In the genomic region with DNA sequence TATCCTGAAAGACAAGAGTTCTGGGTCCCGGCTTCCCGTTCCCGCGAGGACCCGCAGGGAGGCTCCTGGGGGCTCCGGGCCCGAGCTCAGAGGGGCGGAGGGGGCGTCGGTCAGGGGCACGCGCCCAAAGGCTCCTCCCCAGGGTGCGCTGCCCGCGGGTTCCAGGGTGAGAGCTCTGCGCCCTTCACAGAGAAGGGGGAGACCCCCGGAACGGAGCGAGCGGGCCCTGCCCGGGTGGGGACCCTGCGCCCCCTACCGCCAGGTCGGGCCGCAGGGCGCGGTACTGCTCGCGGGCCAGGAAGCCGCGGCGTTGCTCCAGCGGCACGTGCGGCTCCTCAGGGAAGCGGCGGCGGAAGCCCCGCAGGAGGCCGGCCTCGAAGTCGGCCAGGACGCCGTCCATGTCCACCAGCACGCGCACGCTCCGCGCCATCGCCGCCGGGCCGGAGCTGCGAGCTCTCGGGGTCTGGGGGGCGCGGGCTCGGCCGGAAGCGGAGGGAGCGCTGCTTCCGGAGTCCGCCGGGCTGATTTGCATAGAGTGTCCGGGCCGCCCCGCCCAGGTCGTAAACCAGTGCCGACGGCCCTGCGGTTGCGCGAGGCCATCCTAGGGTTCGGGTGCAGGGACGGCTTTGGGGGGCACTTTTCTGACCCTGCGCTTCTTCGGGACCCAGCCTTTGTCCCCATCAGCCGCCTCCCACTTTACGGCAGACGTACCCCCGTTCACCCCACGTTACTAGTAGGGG, we compare ENCODE assay signal across 1 cellular context.
TF ChIP-seq lines count a peak whose summit lies in the region.

A gene (minus strand): TSS at position 465 of the 740 bp plus-strand sequence. CDS start 35 bp downstream, at position 430.

TF ChIP-seq in HepG2, 621 proteins besides CTCF, POLR2A, EP300 and RAD21 (continued from another document and continues in another):
- peak; percentile 97; the same call in 1 of the 2 replicates for TF ChIP-seq HES4 (CRISPR knock-in tag; IDR thresholded peaks at IDR 0.05; ENCODE audit: borderline replicate concordance)
- TF ChIP-seq ZNF232 (CRISPR knock-in tag; IDR thresholded peaks at IDR 0.05; ENCODE audit: borderline replicate concordance): no peak; the same call in 1 of the 2 replicates
- no peak for TF ChIP-seq FIP1L1 (IDR thresholded peaks at IDR 0.05; ENCODE audit: borderline replicate concordance, insufficient read depth, low read depth, low read length)
- TF ChIP-seq ZNF251 (CRISPR knock-in tag; IDR thresholded peaks at IDR 0.05): no peak
- no peak for TF ChIP-seq KDM1A (CRISPR knock-in tag; IDR thresholded peaks at IDR 0.05)
- peak; percentile 78; the same call in 1 of the 2 replicates for TF ChIP-seq ZBTB8A (CRISPR knock-in tag; IDR thresholded peaks at IDR 0.05; ENCODE audit: borderline replicate concordance, low read depth)
- TF ChIP-seq MED8 (CRISPR knock-in tag; IDR thresholded peaks at IDR 0.05; ENCODE audit: insufficient replicate concordance): no peak
- TF ChIP-seq ZNF331 (CRISPR knock-in tag; IDR thresholded peaks at IDR 0.05): peak; percentile 76
- TF ChIP-seq YY1 (IDR thresholded peaks at IDR 0.05; ENCODE audit: insufficient read depth, insufficient replicate concordance, low read depth, low read length): peak; percentile 90
- TF ChIP-seq AKAP8 (CRISPR knock-in tag; IDR thresholded peaks at IDR 0.05): peak; percentile 89
- peak; percentile 71; the same call in 1 of the 2 replicates for TF ChIP-seq ZNF772 (CRISPR knock-in tag; IDR thresholded peaks at IDR 0.05)
- no peak for TF ChIP-seq MLLT10 (CRISPR knock-in tag; IDR thresholded peaks at IDR 0.05)
- no peak for TF ChIP-seq NFE2L2 (IDR thresholded peaks at IDR 0.05; ENCODE audit: low read length)
- TF ChIP-seq DNMT1 (CRISPR knock-in tag; IDR thresholded peaks at IDR 0.05): peak; percentile 98
- TF ChIP-seq CEBPG (CRISPR knock-in tag; IDR thresholded peaks at IDR 0.05): peak; percentile 2; the same call in 1 of the 2 replicates
- TF ChIP-seq, protein P1, sequence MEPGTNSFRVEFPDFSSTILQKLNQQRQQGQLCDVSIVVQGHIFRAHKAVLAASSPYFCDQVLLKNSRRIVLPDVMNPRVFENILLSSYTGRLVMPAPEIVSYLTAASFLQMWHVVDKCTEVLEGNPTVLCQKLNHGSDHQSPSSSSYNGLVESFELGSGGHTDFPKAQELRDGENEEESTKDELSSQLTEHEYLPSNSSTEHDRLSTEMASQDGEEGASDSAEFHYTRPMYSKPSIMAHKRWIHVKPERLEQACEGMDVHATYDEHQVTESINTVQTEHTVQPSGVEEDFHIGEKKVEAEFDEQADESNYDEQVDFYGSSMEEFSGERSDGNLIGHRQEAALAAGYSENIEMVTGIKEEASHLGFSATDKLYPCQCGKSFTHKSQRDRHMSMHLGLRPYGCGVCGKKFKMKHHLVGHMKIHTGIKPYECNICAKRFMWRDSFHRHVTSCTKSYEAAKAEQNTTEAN (CRISPR knock-in tag; conservative IDR thresholded peaks at IDR 0.05): peak; percentile 83
- TF ChIP-seq NFYB (CRISPR knock-in tag; IDR thresholded peaks at IDR 0.05): no peak
- TF ChIP-seq NPAS2 (CRISPR knock-in tag; IDR thresholded peaks at IDR 0.05; ENCODE audit: borderline replicate concordance): no peak
- TF ChIP-seq ARID2 (CRISPR knock-in tag; IDR thresholded peaks at IDR 0.05; ENCODE audit: borderline replicate concordance): peak; percentile 54
- TF ChIP-seq TAF15 (IDR thresholded peaks at IDR 0.05; ENCODE audit: low read depth, low read length, poor library complexity, severe bottlenecking): no peak
- TF ChIP-seq TSC22D2 (CRISPR knock-in tag; IDR thresholded peaks at IDR 0.05; ENCODE audit: borderline replicate concordance): no peak
- TF ChIP-seq SAFB2 (CRISPR knock-in tag; IDR thresholded peaks at IDR 0.05; ENCODE audit: borderline replicate concordance, low read depth): peak; percentile 100
- no peak for TF ChIP-seq ZKSCAN1 (IDR thresholded peaks at IDR 0.05; ENCODE audit: low read length)
- TF ChIP-seq ZSCAN25 (CRISPR knock-in tag; IDR thresholded peaks at IDR 0.05): peak; percentile 86; the same call in 1 of the 2 replicates
- no peak for TF ChIP-seq ZNF382 (CRISPR knock-in tag; IDR thresholded peaks at IDR 0.05; ENCODE audit: borderline replicate concordance)
- TF ChIP-seq NAIF1 (CRISPR knock-in tag; IDR thresholded peaks at IDR 0.05; ENCODE audit: borderline replicate concordance): no peak
- TF ChIP-seq ZNF451 (CRISPR knock-in tag; IDR thresholded peaks at IDR 0.05): peak; percentile 92; the same call in 1 of the 2 replicates
- TF ChIP-seq, protein P2, sequence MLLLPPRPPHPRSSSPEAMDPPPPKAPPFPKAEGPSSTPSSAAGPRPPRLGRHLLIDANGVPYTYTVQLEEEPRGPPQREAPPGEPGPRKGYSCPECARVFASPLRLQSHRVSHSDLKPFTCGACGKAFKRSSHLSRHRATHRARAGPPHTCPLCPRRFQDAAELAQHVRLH (CRISPR knock-in tag; IDR thresholded peaks at IDR 0.05; ENCODE audit: borderline replicate concordance, low read depth): peak; percentile 38; the same call in 1 of the 2 replicates
- no peak for TF ChIP-seq CREB1 (IDR thresholded peaks at IDR 0.05)
- no peak for TF ChIP-seq CREB1 (CRISPR knock-in tag; IDR thresholded peaks at IDR 0.05)
- TF ChIP-seq, protein P3, sequence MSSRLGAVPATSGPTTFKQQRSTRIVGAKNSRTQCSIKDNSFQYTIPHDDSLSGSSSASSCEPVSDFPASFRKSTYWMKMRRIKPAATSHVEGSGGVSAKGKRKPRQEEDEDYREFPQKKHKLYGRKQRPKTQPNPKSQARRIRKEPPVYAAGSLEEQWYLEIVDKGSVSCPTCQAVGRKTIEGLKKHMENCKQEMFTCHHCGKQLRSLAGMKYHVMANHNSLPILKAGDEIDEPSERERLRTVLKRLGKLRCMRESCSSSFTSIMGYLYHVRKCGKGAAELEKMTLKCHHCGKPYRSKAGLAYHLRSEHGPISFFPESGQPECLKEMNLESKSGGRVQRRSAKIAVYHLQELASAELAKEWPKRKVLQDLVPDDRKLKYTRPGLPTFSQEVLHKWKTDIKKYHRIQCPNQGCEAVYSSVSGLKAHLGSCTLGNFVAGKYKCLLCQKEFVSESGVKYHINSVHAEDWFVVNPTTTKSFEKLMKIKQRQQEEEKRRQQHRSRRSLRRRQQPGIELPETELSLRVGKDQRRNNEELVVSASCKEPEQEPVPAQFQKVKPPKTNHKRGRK (CRISPR knock-in tag; IDR thresholded peaks at IDR 0.05): no peak
- TF ChIP-seq ZNF564 (CRISPR knock-in tag; IDR thresholded peaks at IDR 0.05): no peak; the same call in 1 of the 2 replicates
- TF ChIP-seq HOXA3 (CRISPR knock-in tag; IDR thresholded peaks at IDR 0.05): peak; percentile 85
- TF ChIP-seq, protein P4, sequence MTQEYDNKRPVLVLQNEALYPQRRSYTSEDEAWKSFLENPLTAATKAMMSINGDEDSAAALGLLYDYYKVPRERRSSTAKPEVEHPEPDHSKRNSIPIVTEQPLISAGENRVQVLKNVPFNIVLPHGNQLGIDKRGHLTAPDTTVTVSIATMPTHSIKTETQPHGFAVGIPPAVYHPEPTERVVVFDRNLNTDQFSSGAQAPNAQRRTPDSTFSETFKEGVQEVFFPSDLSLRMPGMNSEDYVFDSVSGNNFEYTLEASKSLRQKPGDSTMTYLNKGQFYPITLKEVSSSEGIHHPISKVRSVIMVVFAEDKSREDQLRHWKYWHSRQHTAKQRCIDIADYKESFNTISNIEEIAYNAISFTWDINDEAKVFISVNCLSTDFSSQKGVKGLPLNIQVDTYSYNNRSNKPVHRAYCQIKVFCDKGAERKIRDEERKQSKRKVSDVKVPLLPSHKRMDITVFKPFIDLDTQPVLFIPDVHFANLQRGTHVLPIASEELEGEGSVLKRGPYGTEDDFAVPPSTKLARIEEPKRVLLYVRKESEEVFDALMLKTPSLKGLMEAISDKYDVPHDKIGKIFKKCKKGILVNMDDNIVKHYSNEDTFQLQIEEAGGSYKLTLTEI (CRISPR knock-in tag; conservative IDR thresholded peaks at IDR 0.05): no peak
- peak; percentile 43 for TF ChIP-seq RARA (CRISPR knock-in tag; IDR thresholded peaks at IDR 0.05)
- TF ChIP-seq ZSCAN21 (CRISPR knock-in tag; IDR thresholded peaks at IDR 0.05; ENCODE audit: borderline replicate concordance): peak; percentile 95
- TF ChIP-seq, protein P5, sequence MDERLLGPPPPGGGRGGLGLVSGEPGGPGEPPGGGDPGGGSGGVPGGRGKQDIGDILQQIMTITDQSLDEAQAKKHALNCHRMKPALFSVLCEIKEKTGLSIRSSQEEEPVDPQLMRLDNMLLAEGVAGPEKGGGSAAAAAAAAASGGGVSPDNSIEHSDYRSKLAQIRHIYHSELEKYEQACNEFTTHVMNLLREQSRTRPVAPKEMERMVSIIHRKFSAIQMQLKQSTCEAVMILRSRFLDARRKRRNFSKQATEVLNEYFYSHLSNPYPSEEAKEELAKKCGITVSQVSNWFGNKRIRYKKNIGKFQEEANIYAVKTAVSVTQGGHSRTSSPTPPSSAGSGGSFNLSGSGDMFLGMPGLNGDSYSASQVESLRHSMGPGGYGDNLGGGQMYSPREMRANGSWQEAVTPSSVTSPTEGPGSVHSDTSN (CRISPR knock-in tag; IDR thresholded peaks at IDR 0.05): no peak
- TF ChIP-seq, protein P6, sequence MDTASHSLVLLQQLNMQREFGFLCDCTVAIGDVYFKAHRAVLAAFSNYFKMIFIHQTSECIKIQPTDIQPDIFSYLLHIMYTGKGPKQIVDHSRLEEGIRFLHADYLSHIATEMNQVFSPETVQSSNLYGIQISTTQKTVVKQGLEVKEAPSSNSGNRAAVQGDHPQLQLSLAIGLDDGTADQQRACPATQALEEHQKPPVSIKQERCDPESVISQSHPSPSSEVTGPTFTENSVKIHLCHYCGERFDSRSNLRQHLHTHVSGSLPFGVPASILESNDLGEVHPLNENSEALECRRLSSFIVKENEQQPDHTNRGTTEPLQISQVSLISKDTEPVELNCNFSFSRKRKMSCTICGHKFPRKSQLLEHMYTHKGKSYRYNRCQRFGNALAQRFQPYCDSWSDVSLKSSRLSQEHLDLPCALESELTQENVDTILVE (CRISPR knock-in tag; IDR thresholded peaks at IDR 0.05): peak; percentile 54; the same call in 1 of the 2 replicates
- TF ChIP-seq, protein P7, sequence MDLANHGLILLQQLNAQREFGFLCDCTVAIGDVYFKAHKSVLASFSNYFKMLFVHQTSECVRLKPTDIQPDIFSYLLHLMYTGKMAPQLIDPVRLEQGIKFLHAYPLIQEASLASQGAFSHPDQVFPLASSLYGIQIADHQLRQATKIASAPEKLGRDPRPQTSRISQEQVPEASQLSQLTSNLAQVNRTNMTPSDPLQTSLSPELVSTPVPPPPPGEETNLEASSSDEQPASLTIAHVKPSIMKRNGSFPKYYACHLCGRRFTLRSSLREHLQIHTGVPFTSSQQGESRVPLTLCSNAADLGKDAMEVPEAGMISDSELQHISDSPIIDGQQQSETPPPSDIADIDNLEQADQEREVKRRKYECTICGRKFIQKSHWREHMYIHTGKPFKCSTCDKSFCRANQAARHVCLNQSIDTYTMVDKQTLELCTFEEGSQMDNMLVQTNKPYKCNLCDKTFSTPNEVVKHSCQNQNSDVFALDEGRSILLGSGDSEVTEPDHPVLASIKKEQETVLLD (CRISPR knock-in tag; IDR thresholded peaks at IDR 0.05; ENCODE audit: low read depth): peak; percentile 64; the same call in 1 of the 2 replicates
- TF ChIP-seq, protein P8, sequence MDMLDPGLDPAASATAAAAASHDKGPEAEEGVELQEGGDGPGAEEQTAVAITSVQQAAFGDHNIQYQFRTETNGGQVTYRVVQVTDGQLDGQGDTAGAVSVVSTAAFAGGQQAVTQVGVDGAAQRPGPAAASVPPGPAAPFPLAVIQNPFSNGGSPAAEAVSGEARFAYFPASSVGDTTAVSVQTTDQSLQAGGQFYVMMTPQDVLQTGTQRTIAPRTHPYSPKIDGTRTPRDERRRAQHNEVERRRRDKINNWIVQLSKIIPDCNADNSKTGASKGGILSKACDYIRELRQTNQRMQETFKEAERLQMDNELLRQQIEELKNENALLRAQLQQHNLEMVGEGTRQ (IDR thresholded peaks at IDR 0.05; ENCODE audit: low read depth, low read length): no peak
- TF ChIP-seq, protein P8 (CRISPR knock-in tag; IDR thresholded peaks at IDR 0.05; ENCODE audit: borderline replicate concordance): no peak
- TF ChIP-seq KDM6A (CRISPR knock-in tag; IDR thresholded peaks at IDR 0.05; ENCODE audit: low read depth): 0 out of 2 replicates have a peak, but pooled peaks have one; percentile 32
- TF ChIP-seq ZNF180 (CRISPR knock-in tag; IDR thresholded peaks at IDR 0.05; ENCODE audit: borderline replicate concordance, low read depth): 0 out of 2 replicates have a peak, but pooled peaks have one; percentile 18
- peak; percentile 68 for TF ChIP-seq CHCHD3 (CRISPR knock-in tag; IDR thresholded peaks at IDR 0.05)
- TF ChIP-seq ZNF674 (CRISPR knock-in tag; IDR thresholded peaks at IDR 0.05; ENCODE audit: low read depth): 0 out of 2 replicates have a peak, but pooled peaks have one; percentile 81
